Comparison of ENCODE assay signal across 1 cellular context in the genomic region with DNA sequence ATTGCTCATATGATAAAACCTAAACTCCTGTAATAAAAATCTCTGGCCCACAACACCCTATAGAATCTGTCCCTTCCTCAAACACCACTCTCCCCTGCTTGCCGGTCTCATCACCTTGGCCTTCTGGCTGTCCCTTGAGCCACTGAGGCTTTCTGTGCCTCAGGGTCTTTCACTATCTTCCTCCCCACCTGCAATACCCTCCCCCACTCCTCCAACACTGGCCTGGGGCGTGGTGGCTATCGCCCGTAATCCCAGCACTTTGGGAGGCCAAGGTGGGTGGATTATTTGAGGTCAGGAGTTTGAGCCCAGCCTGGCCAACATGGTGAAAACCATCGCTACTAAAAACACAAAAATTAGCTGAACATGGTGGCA.
TF ChIP-seq lines count a peak whose summit lies in the region.

No MANE protein-coding gene starts in this region.

TF ChIP-seq in SK-N-SH, 30 proteins besides CTCF, POLR2A, EP300 and RAD21:
- TF ChIP-seq EZH2phosphoT487 (IDR thresholded peaks at IDR 0.05; ENCODE audit: borderline replicate concordance, low read depth) (no peak), FOSL2 (IDR thresholded peaks at IDR 0.05; ENCODE audit: borderline replicate concordance, low read depth) (no peak)
